In the genomic region with DNA sequence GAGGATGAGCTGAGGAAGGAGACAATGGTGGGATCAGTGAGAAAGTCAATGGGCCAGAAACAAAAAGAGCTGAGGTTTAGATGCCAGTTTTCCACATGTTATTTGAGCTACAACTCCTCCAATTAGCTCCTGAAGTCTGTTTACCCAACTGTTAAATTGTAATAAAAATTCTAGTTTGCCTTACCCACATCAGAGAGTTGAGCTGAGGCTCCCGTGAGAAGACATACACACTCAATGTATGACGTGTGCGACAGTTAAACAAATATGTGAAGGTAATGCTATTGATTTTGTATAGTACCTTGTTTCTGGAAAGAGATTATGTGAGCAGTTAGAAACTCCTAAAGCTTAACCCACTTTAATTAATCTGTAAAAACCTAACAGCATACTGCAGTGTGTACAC, we compare ENCODE assay signal across 19 cellular contexts.
DNase-seq lines count a peak whose midpoint lies in the region; ATAC-seq and TF ChIP-seq lines count a peak whose summit lies in the region.
"Had no signal": no experiment of that assay in that cellular context is flagged by ENCODE, and none has a peak within 500 bp of the region (broad histone marks: within the 10 kb centered on the region; RNA-seq: fewer than 3 reads in every experiment).

No MANE protein-coding gene starts in this region.

- peak; percentile 48 for DNase-seq in COLO668 (lab: John Stamatoyannopoulos, UW; ENCODE audit: unreplicated experiment)
- DNase-seq in NCI-H345 treated with DMSO at 0.1 percent for 48 hours (lab: John Stamatoyannopoulos, UW; ENCODE audit: unreplicated experiment), result peak; percentile 76
- no peak for DNase-seq in left colon
- DNase-seq in NOMO-1 (lab: John Stamatoyannopoulos, UW; ENCODE audit: unreplicated experiment in 2 of 2), result no peak
- DNase-seq in DMS79 (lab: John Stamatoyannopoulos, UW), result no peak
- no peak for DNase-seq in GF-D8 (lab: John Stamatoyannopoulos, UW)
- DNase-seq in activated naive CD4-positive, alpha-beta T cell treated with anti-CD3 and anti-CD28 coated beads, Interleukin-2, amount 50 U/mL, for 72 hours (ENCODE audit: low spot score in 2 of 2), result no peak
- DNase-seq: CD4-positive, alpha-beta memory T cell; HFFc6; IMR-90; Karpas-422; MM.1S; NCI-H1105; NCI-H1930; NCI-H2227 treated with DMSO at 0.1 percent for 48 hours; NCI-H82; SK-N-SH had no signal

- peaks cover 10% of the 10 kb centered on the region for H3K4me1 ChIP-seq in Loucy (ENCODE audit: insufficient read depth, low read length, poor library complexity, severe bottlenecking)

- no peak overlapping the region for H3K9ac ChIP-seq in Loucy (ENCODE audit: low read depth, low read length, poor library complexity, severe bottlenecking)
- H3K9ac ChIP-seq: SK-N-SH had no signal

- peaks cover 73% of the 10 kb centered on the region for H3K79me2 ChIP-seq in Loucy (ENCODE audit: insufficient read depth, low read length)

- H3K27ac Mint-ChIP-seq in activated naive CD4-positive, alpha-beta T cell treated with anti-CD3 and anti-CD28 coated beads, Interleukin-2, amount 50 U/mL, for 72 hours, result no peak overlapping the region
- H3K27ac Mint-ChIP-seq: CD4-positive, alpha-beta memory T cell; HFFc6 had no signal

- 0 out of 2 replicates have a peak, but pooled peaks cover 2% of the 10 kb centered on the region for H3K9me3 ChIP-seq in Loucy (ENCODE audit: insufficient read depth, low read depth, low read length)
- H3K9me3 ChIP-seq: SK-N-SH had no signal

- H2AFZ ChIP-seq in Loucy (ENCODE audit: low read length), result no peak overlapping the region

- intact Hi-C loops in left colon (cut with DNase I, micrococcal nuclease), result no loop called here

- ATAC-seq in left colon, result peak; percentile 52
- ATAC-seq in activated naive CD4-positive, alpha-beta T cell treated with anti-CD3 and anti-CD28 coated beads, Interleukin-2, amount 50 U/mL, for 72 hours, result no peak
- ATAC-seq: Panc1 had no signal

- peaks cover 0 to 16% of the 10 kb centered on the region in 2 donors for H3K36me3 Mint-ChIP-seq in activated naive CD4-positive, alpha-beta T cell treated with anti-CD3 and anti-CD28 coated beads, Interleukin-2, amount 50 U/mL, for 72 hours
- H3K36me3 Mint-ChIP-seq: CD4-positive, alpha-beta memory T cell had no signal

- no peak for TF ChIP-seq CTCF in Loucy (conservative IDR thresholded peaks at IDR 0.05; ENCODE audit: low read length)

- no peaks in the 10 kb centered on the region for H3F3A ChIP-seq in Loucy (ENCODE audit: low read depth)

- H3K4me3 ChIP-seq in Loucy (ENCODE audit: low read length, poor library complexity, severe bottlenecking), result no peak overlapping the region

- no peaks in the 10 kb centered on the region for H3K27me3 ChIP-seq in Loucy (ENCODE audit: insufficient read depth, low read length, poor library complexity, severe bottlenecking)

- no peaks in the 10 kb centered on the region for H4K20me1 ChIP-seq in Loucy (ENCODE audit: insufficient read depth, low read length, poor library complexity, severe bottlenecking)

- H3K36me3 ChIP-seq in Loucy (ENCODE audit: insufficient read depth, low read length), result no peaks in the 10 kb centered on the region

- peaks cover 16 to 29% of the 10 kb centered on the region in 2 donors for H3K9me3 Mint-ChIP-seq in activated naive CD4-positive, alpha-beta T cell treated with anti-CD3 and anti-CD28 coated beads, Interleukin-2, amount 50 U/mL, for 72 hours

- no peaks in the 10 kb centered on the region for H3K9me2 ChIP-seq in Loucy (replicated peaks; ENCODE audit: low read depth, low read length)
- H3K9me2 ChIP-seq: SK-N-SH had no signal

- H3K4me2 ChIP-seq in Loucy (ENCODE audit: low read depth, low read length, poor library complexity, severe bottlenecking), result peak overlapping the region; percentile 41
- H3K4me2 ChIP-seq: SK-N-SH had no signal

Comparison
In these comparisons a context has a peak if more than half of its experiments do, and no peak if none do; other contexts are left out.
1. DNase-seq: peak in COLO668 (single experiment) and NCI-H345 treated with DMSO at 0.1 percent for 48 hours (single experiment); none in left colon (0 of 2), NOMO-1 (0 of 2), DMS79 (single experiment), GF-D8 (single experiment) and activated naive CD4-positive, alpha-beta T cell treated with anti-CD3 and anti-CD28 coated beads, Interleukin-2, amount 50 U/mL, for 72 hours (0 of 2).